In the genomic region with DNA sequence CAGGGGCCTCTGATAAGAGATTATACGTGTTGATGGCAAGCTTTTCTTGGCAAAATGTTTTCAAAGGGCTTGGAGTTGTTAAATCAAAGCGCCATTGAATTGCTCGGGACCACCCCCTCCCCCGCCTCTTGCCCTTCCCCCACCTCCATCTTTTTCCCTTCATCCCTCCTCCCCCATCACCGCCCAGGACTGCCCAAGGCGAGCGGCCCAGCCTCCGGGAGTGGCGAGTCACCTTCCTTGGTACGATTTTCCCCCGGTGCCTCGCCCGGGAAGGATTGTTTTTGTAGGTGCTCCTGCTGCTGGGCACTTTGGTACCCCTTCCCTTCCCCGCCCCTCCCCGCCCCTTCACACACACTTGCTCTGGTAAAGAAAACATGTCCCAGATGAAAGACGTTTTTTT, we compare ENCODE assay signal across 12 cellular contexts.
A peak's percentile ranks its signal among the peaks of the same experiment; 100 is the strongest.
DNase-seq lines count a peak whose midpoint lies in the region; ATAC-seq and TF ChIP-seq lines count a peak whose summit lies in the region.
"Had no signal": no experiment of that assay in that cellular context is flagged by ENCODE, and none has a peak within 500 bp of the region (broad histone marks: within the 10 kb centered on the region; RNA-seq: fewer than 3 reads in every experiment).

No MANE protein-coding gene starts in this region.

- H3K27me3 Mint-ChIP-seq in activated naive CD8-positive, alpha-beta T cell: peaks cover 45% of the 10 kb centered on the region
- H3K27me3 Mint-ChIP-seq in activated naive CD8-positive, alpha-beta T cell treated with anti-CD3 and anti-CD28 coated beads, Interleukin-2, amount 50 U/mL, for 24 hours: peaks cover 71% of the 10 kb centered on the region
- H3K27me3 Mint-ChIP-seq in natural killer cell (ENCODE audit: low read depth in 2 of 2): peaks cover 57 to 61% of the 10 kb centered on the region in 2 donors
- H3K27me3 Mint-ChIP-seq in activated CD4-positive, alpha-beta memory T cell treated with anti-CD3 and anti-CD28 coated beads for 36 hours: peaks cover 56% of the 10 kb centered on the region

- H3K4me1 ChIP-seq in esophagus muscularis mucosa (peaks cover 18 to 26% (median 24%) of the 10 kb centered on the region in 4 donors), upper lobe of left lung (peaks cover 18 to 29% (median 21%) of the 10 kb centered on the region in 4 donors)

- 20% methylated on average over 16 of the region's 16 CpGs for WGBS in esophagus muscularis mucosa
- WGBS in upper lobe of left lung, 2 donors: 7 to 10% methylated on average over 12 to 16 of the region's 16 CpGs

- POLR2A ChIA-PET in GM10248 (lab: Yijun Ruan, JAX): no interaction called here
- POLR2A ChIA-PET in activated CD4-positive, alpha-beta memory T cell treated with anti-CD3 and anti-CD28 coated beads for 36 hours (lab: Charles Lee): no interaction called here

- CTCF ChIA-PET in GM10248 (lab: Yijun Ruan, JAX): no interaction called here
- CTCF ChIA-PET in activated CD4-positive, alpha-beta memory T cell treated with anti-CD3 and anti-CD28 coated beads for 36 hours (lab: Charles Lee): interaction anchor here (1.6 kb wide), 1 partner anchor 18 kb away, joined by 4 read pairs; no protein-coding TSS in a partner anchor

- TF ChIP-seq CTCF in esophagus muscularis mucosa (IDR thresholded peaks at IDR 0.05) (no peak), natural killer cell (IDR thresholded peaks at IDR 0.05) (no peak), upper lobe of left lung (IDR thresholded peaks at IDR 0.05) (no peak), GM10248 (IDR thresholded peaks at IDR 0.05; ENCODE audit: control extremely low read depth, extremely low read depth, low read depth, missing control alignments) (no peak)

- no peak overlapping the region for H3K27ac Mint-ChIP-seq in activated naive CD8-positive, alpha-beta T cell
- no peak overlapping the region for H3K27ac Mint-ChIP-seq in activated naive CD8-positive, alpha-beta T cell treated with anti-CD3 and anti-CD28 coated beads, Interleukin-2, amount 50 U/mL, for 24 hours
- H3K27ac Mint-ChIP-seq in natural killer cell: no peak overlapping the region
- H3K27ac Mint-ChIP-seq in activated CD4-positive, alpha-beta memory T cell treated with anti-CD3 and anti-CD28 coated beads for 36 hours: no peak overlapping the region

- no peak for DNase-seq in activated naive CD8-positive, alpha-beta T cell treated with anti-CD3 and anti-CD28 coated beads, Interleukin-2, amount 50 U/mL, for 24 hours
- DNase-seq in esophagus muscularis mucosa (ENCODE audit: extremely low spot score) (no peak), natural killer cell (no peak), upper lobe of left lung (peak in 1 of 2 donors; percentile 51), activated gamma-delta T cell (lab: John Stamatoyannopoulos, UW) (no peak), GM10248 (ENCODE audit: extremely low spot score) (no peak)
- DNase-seq in activated CD4-positive, alpha-beta memory T cell treated with anti-CD3 and anti-CD28 coated beads for 36 hours: no peak
- DNase-seq: erythroblast, NCI-H187 treated with DMSO at 0.1 percent for 48 hours had no signal

- H3K9me3 ChIP-seq in esophagus muscularis mucosa (no peaks in the 10 kb centered on the region), upper lobe of left lung (no peaks in the 10 kb centered on the region)
- H3K9me3 ChIP-seq: neutrophil had no signal

- H3K36me3 ChIP-seq in esophagus muscularis mucosa: no peaks in the 10 kb centered on the region
- H3K36me3 ChIP-seq in upper lobe of left lung: no peaks in the 10 kb centered on the region
- H3K36me3 ChIP-seq: neutrophil had no signal

- no peaks in the 10 kb centered on the region for H3K9me3 Mint-ChIP-seq in activated naive CD8-positive, alpha-beta T cell (ENCODE audit: low read depth)
- H3K9me3 Mint-ChIP-seq in activated naive CD8-positive, alpha-beta T cell treated with anti-CD3 and anti-CD28 coated beads, Interleukin-2, amount 50 U/mL, for 24 hours: no peaks in the 10 kb centered on the region
- H3K9me3 Mint-ChIP-seq in natural killer cell: no peaks in the 10 kb centered on the region
- no peaks in the 10 kb centered on the region for H3K9me3 Mint-ChIP-seq in activated CD4-positive, alpha-beta memory T cell treated with anti-CD3 and anti-CD28 coated beads for 36 hours

- H3K36me3 Mint-ChIP-seq in activated naive CD8-positive, alpha-beta T cell: no peaks in the 10 kb centered on the region
- H3K36me3 Mint-ChIP-seq in activated naive CD8-positive, alpha-beta T cell treated with anti-CD3 and anti-CD28 coated beads, Interleukin-2, amount 50 U/mL, for 24 hours (ENCODE audit: low read depth): no peaks in the 10 kb centered on the region
- H3K36me3 Mint-ChIP-seq in natural killer cell: peaks cover 5% of the 10 kb centered on the region
- no peaks in the 10 kb centered on the region for H3K36me3 Mint-ChIP-seq in activated CD4-positive, alpha-beta memory T cell treated with anti-CD3 and anti-CD28 coated beads for 36 hours

- H3K4me3 ChIP-seq in esophagus muscularis mucosa (peak overlapping the region; percentile 54 to 58 (median 56)), upper lobe of left lung (peak overlapping the region in 3 of 4 donors; percentile 11 to 46 (median 37))

- H3K27ac ChIP-seq in esophagus muscularis mucosa (replicated peaks in 1 of 4) (peak overlapping the region in 3 of 4 donors; percentile 7 to 36 (median 36)), upper lobe of left lung (no peak overlapping the region)
- H3K27ac ChIP-seq: neutrophil, VCaP had no signal

- peaks cover 34% of the 10 kb centered on the region for H3K4me1 Mint-ChIP-seq in activated naive CD8-positive, alpha-beta T cell (ENCODE audit: low read depth)
- H3K4me1 Mint-ChIP-seq in activated naive CD8-positive, alpha-beta T cell treated with anti-CD3 and anti-CD28 coated beads, Interleukin-2, amount 50 U/mL, for 24 hours: peaks cover 26% of the 10 kb centered on the region
- peaks cover 26% of the 10 kb centered on the region in 2 donors for H3K4me1 Mint-ChIP-seq in natural killer cell
- peaks cover 23% of the 10 kb centered on the region for H3K4me1 Mint-ChIP-seq in activated CD4-positive, alpha-beta memory T cell treated with anti-CD3 and anti-CD28 coated beads for 36 hours (ENCODE audit: low read depth)

- H3K27me3 ChIP-seq in esophagus muscularis mucosa: peaks cover 0 to 53% (median 12%) of the 10 kb centered on the region in 4 donors
- peaks cover 0 to 50% (median 23%) of the 10 kb centered on the region in 4 donors for H3K27me3 ChIP-seq in upper lobe of left lung

- peak overlapping the region; percentile 73 for H3K4me3 Mint-ChIP-seq in activated naive CD8-positive, alpha-beta T cell
- H3K4me3 Mint-ChIP-seq in activated naive CD8-positive, alpha-beta T cell treated with anti-CD3 and anti-CD28 coated beads, Interleukin-2, amount 50 U/mL, for 24 hours: no peak overlapping the region
- peak overlapping the region; percentile 86 for H3K4me3 Mint-ChIP-seq in natural killer cell
- no peak overlapping the region for H3K4me3 Mint-ChIP-seq in activated CD4-positive, alpha-beta memory T cell treated with anti-CD3 and anti-CD28 coated beads for 36 hours

- no peak for ATAC-seq in activated naive CD8-positive, alpha-beta T cell treated with anti-CD3 and anti-CD28 coated beads, Interleukin-2, amount 50 U/mL, for 24 hours
- ATAC-seq in natural killer cell (no peak), upper lobe of left lung (ENCODE audit: low FRiP score in 2 of 2) (no peak)

- no peak for TF ChIP-seq EP300 in esophagus muscularis mucosa (IDR thresholded peaks at IDR 0.05)
- TF ChIP-seq EP300 in upper lobe of left lung (IDR thresholded peaks at IDR 0.05): no peak

- intact Hi-C loops in esophagus muscularis mucosa (cut with DNase I) (no loop called here), natural killer cell (cut with micrococcal nuclease) (no loop called here)
- intact Hi-C loops in activated CD4-positive, alpha-beta memory T cell treated with anti-CD3 and anti-CD28 coated beads for 36 hours (cut with micrococcal nuclease): loop anchor here (1.0 kb wide), 1 partner anchor 67 kb away; no protein-coding TSS in a partner anchor

- TF ChIP-seq POLR2A in esophagus muscularis mucosa (IDR thresholded peaks at IDR 0.05; ENCODE audit: low read depth) (no peak), upper lobe of left lung (IDR thresholded peaks at IDR 0.05) (no peak)

Comparison
In these comparisons a context has a peak if more than half of its experiments do, and no peak if none do; other contexts are left out.
1. H3K4me3 Mint-ChIP-seq: peak in activated naive CD8-positive, alpha-beta T cell (single experiment) and natural killer cell (single experiment); none in activated naive CD8-positive, alpha-beta T cell treated with anti-CD3 and anti-CD28 coated beads, Interleukin-2, amount 50 U/mL, for 24 hours (single experiment) and activated CD4-positive, alpha-beta memory T cell treated with anti-CD3 and anti-CD28 coated beads for 36 hours (single experiment).
2. H3K27ac ChIP-seq: peak in esophagus muscularis mucosa (3 of 4); none in upper lobe of left lung (0 of 4).